In the genomic region with DNA sequence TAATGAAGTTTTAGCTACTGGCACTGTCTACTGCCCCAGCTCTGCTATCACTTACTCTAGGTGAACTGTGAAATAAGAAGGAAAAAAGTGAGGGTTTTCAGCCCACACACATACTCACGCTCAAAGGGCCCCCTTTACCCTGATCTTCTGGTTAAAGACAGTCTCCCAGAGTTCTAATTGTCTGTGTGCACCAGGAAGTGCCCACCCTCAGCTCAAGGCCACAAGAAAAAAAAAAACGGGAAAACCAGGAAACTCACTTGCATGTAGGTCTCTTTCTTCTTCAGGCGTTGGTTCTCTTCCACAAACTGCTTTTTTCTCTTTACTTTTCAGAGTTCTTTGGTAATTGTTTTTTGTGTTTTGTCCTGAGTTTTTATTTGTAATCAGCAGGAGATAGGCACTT, we compare ENCODE assay signal across 23 cellular contexts. TPM values are rescaled to one million over a fixed set of nuclear protein-coding genes. Genes with fewer than 3 reads are reported as not detected.
DNase-seq lines count a peak whose midpoint lies in the region; ATAC-seq, FAIRE-seq and TF ChIP-seq lines count a peak whose summit lies in the region.
"Had no signal": no experiment of that assay in that cellular context is flagged by ENCODE, and none has a peak within 500 bp of the region (broad histone marks: within the 10 kb centered on the region; RNA-seq: fewer than 3 reads in every experiment).

No MANE protein-coding gene starts in this region.

- H3K36me3 ChIP-seq in HepG2 (replicated peaks in 1 of 2; ENCODE audit: control insufficient read depth in 1 of 2, insufficient read depth in 2 of 2, low read length in 2 of 2) = 0 out of 5 replicates have a peak, but pooled peaks cover 0 to 3% of the 10 kb centered on the region in 2 experiments
- H3K36me3 ChIP-seq in right lobe of liver = no peaks in the 10 kb centered on the region
- no peaks in the 10 kb centered on the region for H3K36me3 ChIP-seq in transverse colon
- H3K36me3 ChIP-seq in esophagus muscularis mucosa = no peaks in the 10 kb centered on the region

- H3K4me3 ChIP-seq in HepG2 (replicated peaks in 1 of 3; ENCODE audit: insufficient read depth in 1 of 3, low read depth in 2 of 3, low read length in 3 of 3) (no peak overlapping the region), right lobe of liver (no peak overlapping the region), transverse colon (no peak overlapping the region), esophagus muscularis mucosa (no peak overlapping the region)
- H3K4me3 ChIP-seq: A549; BLaER1 treated with 17β-estradiol and CSF1 and Interleukin-3, amounts not matched to agents 10 nM and 100 nM had no signal

- peaks cover 29% of the 10 kb centered on the region for H3K36me3 Mint-ChIP-seq in activated naive CD8-positive, alpha-beta T cell treated with anti-CD3 and anti-CD28 coated beads for 36 hours
- H3K36me3 Mint-ChIP-seq in stimulated activated naive B cell treated with anti-CD40 and anti-IgM and Interleukin-4, amounts not matched to agents 10 μg/mL and 1 μg/mL and 100 μg/mL, for 72 hours = peaks cover 24 to 32% of the 10 kb centered on the region in 2 donors

- no peak for ATAC-seq in HepG2
- no peak for ATAC-seq in right lobe of liver
- ATAC-seq in left colon = peak; percentile 52
- ATAC-seq in stimulated activated naive B cell treated with anti-CD40 and anti-IgM and Interleukin-4, amounts not matched to agents 10 μg/mL and 1 μg/mL and 100 μg/mL, for 72 hours (replicated peaks) = no peak
- ATAC-seq in GM18909 (IDR thresholded peaks at IDR 0.05; ENCODE audit: poor library complexity, unreplicated experiment) = no peak
- ATAC-seq: A549, PC-3 had no signal

- H3K9me3 ChIP-seq in HepG2 (ENCODE audit: low read length) = peaks cover 4% of the 10 kb centered on the region; the same call in 1 of the 2 replicates
- H3K9me3 ChIP-seq in right lobe of liver = no peaks in the 10 kb centered on the region
- H3K9me3 ChIP-seq in transverse colon = peaks cover 0 to 6% of the 10 kb centered on the region in 2 donors
- H3K9me3 ChIP-seq in esophagus muscularis mucosa = no peaks in the 10 kb centered on the region
- H3K9me3 ChIP-seq: A549 had no signal

- no peak for DNase-seq in HepG2 (ENCODE audit: low spot score)
- no peak for DNase-seq in right lobe of liver
- no peak for DNase-seq in activated naive CD8-positive, alpha-beta T cell treated with anti-CD3 and anti-CD28 coated beads for 36 hours
- no peak for DNase-seq in left colon
- DNase-seq in stimulated activated naive B cell treated with anti-CD40 and anti-IgM and Interleukin-4, amounts not matched to agents 10 μg/mL and 1 μg/mL and 100 μg/mL, for 72 hours = no peak
- DNase-seq in transverse colon = no peak
- no peak for DNase-seq in esophagus muscularis mucosa (ENCODE audit: extremely low spot score)
- DNase-seq: AML-193; CD4-positive, alpha-beta T cell; NCI-H1092 treated with DMSO at 0.1 percent for 48 hours; NCI-H146; NCI-H1930; NCI-H2107; NCI-H524; NCI-H748 treated with DMSO at 0.1 percent for 48 hours; NK-92 treated with Interleukin-12 subunit alpha and Interleukin-12 subunit beta, amount 100 ng/mL, for 24 hours; PC-3; SK-N-SH had no signal

- CTCF ChIA-PET in HepG2 (lab: Yijun Ruan, JAX; ENCODE audit: low intra/inter-chr PET ratio, low total read pairs) = no interaction called here

- TF ChIP-seq CTCF in HepG2 (CRISPR knock-in tag; IDR thresholded peaks at IDR 0.05) (no peak), right lobe of liver (IDR thresholded peaks at IDR 0.05) (no peak), transverse colon (IDR thresholded peaks at IDR 0.05) (no peak), esophagus muscularis mucosa (IDR thresholded peaks at IDR 0.05) (no peak)

- no peak for TF ChIP-seq RAD21 in HepG2 (CRISPR knock-in tag; IDR thresholded peaks at IDR 0.05)

- H4K20me1 ChIP-seq in HepG2 (ENCODE audit: insufficient read depth, low read length) = no peaks in the 10 kb centered on the region

- H3K27me3 ChIP-seq in HepG2 (ENCODE audit: control insufficient read depth in 1 of 2, insufficient read depth in 2 of 2, low read length in 2 of 2) = no peaks in the 10 kb centered on the region
- no peaks in the 10 kb centered on the region for H3K27me3 ChIP-seq in right lobe of liver
- H3K27me3 ChIP-seq in transverse colon = no peaks in the 10 kb centered on the region
- H3K27me3 ChIP-seq in esophagus muscularis mucosa = no peaks in the 10 kb centered on the region
- H3K27me3 ChIP-seq: BLaER1 treated with 17β-estradiol and CSF1 and Interleukin-3, amounts not matched to agents 10 nM and 100 nM had no signal

- no TSS peak for BruUV-seq in HepG2 (replicated peaks; lab: Mats Ljungman, UMichigan)

- peaks cover 23% of the 10 kb centered on the region for H3K9me3 Mint-ChIP-seq in activated naive CD8-positive, alpha-beta T cell treated with anti-CD3 and anti-CD28 coated beads for 36 hours
- peaks cover 4 to 10% of the 10 kb centered on the region in 2 donors for H3K9me3 Mint-ChIP-seq in stimulated activated naive B cell treated with anti-CD40 and anti-IgM and Interleukin-4, amounts not matched to agents 10 μg/mL and 1 μg/mL and 100 μg/mL, for 72 hours

- in situ Hi-C loops in HepG2 (cut with HindIII; ENCODE audit: extremely low pct_ligation_motif_present, low pct_unique_long_range_greater_than_20kb) (no loop called here), transverse colon (cut with MboI; ENCODE audit: low pct_ligation_motif_present in 1 of 4, low pct_unique_long_range_greater_than_20kb in 1 of 4, low sequenced_read_pairs in 3 of 4) (no loop called here)

- H3K4me1 ChIP-seq in HepG2 (ENCODE audit: insufficient read depth, low read length) (no peaks in the 10 kb centered on the region), right lobe of liver (no peaks in the 10 kb centered on the region), transverse colon (peaks cover 0 to 24% (median 2%) of the 10 kb centered on the region in 4 donors), esophagus muscularis mucosa (peaks cover 0 to 12% (median 5%) of the 10 kb centered on the region in 4 donors)
- H3K4me1 ChIP-seq: A549 had no signal

- no peak overlapping the region for H3K4me2 ChIP-seq in HepG2 (ENCODE audit: low read depth, low read length)
- H3K4me2 ChIP-seq: A549, SK-N-SH had no signal

- H2AFZ ChIP-seq in HepG2 (ENCODE audit: low read length) = no peak overlapping the region

- H3K4me1 Mint-ChIP-seq in activated naive CD8-positive, alpha-beta T cell treated with anti-CD3 and anti-CD28 coated beads for 36 hours = peaks cover 43% of the 10 kb centered on the region
- peaks cover 27 to 41% of the 10 kb centered on the region in 2 donors for H3K4me1 Mint-ChIP-seq in stimulated activated naive B cell treated with anti-CD40 and anti-IgM and Interleukin-4, amounts not matched to agents 10 μg/mL and 1 μg/mL and 100 μg/mL, for 72 hours

- H3K27ac ChIP-seq in HepG2 (ENCODE audit: extremely low read length, insufficient read depth, low read length) = no peak overlapping the region
- no peak overlapping the region for H3K27ac ChIP-seq in right lobe of liver
- H3K27ac ChIP-seq in transverse colon = no peak overlapping the region
- no peak overlapping the region for H3K27ac ChIP-seq in esophagus muscularis mucosa (replicated peaks in 1 of 4)
- H3K27ac ChIP-seq: A549, HL-60 had no signal

- POLR2A ChIA-PET in HepG2 (lab: Yijun Ruan, JAX) = no interaction called here

- no peak overlapping the region for H3K4me3 Mint-ChIP-seq in activated naive CD8-positive, alpha-beta T cell treated with anti-CD3 and anti-CD28 coated beads for 36 hours
- H3K4me3 Mint-ChIP-seq in stimulated activated naive B cell treated with anti-CD40 and anti-IgM and Interleukin-4, amounts not matched to agents 10 μg/mL and 1 μg/mL and 100 μg/mL, for 72 hours = no peak overlapping the region
- H3K4me3 Mint-ChIP-seq: CD4-positive, alpha-beta T cell had no signal

- H3K27me3 Mint-ChIP-seq in activated naive CD8-positive, alpha-beta T cell treated with anti-CD3 and anti-CD28 coated beads for 36 hours = no peaks in the 10 kb centered on the region
- H3K27me3 Mint-ChIP-seq in stimulated activated naive B cell treated with anti-CD40 and anti-IgM and Interleukin-4, amounts not matched to agents 10 μg/mL and 1 μg/mL and 100 μg/mL, for 72 hours = no peaks in the 10 kb centered on the region
- H3K27me3 Mint-ChIP-seq: CD4-positive, alpha-beta T cell had no signal

- H3K27ac Mint-ChIP-seq in activated naive CD8-positive, alpha-beta T cell treated with anti-CD3 and anti-CD28 coated beads for 36 hours = peak overlapping the region; percentile 42
- peak overlapping the region; percentile 47 for H3K27ac Mint-ChIP-seq in stimulated activated naive B cell treated with anti-CD40 and anti-IgM and Interleukin-4, amounts not matched to agents 10 μg/mL and 1 μg/mL and 100 μg/mL, for 72 hours
- H3K27ac Mint-ChIP-seq: CD4-positive, alpha-beta T cell had no signal

- no peak for TF ChIP-seq POLR2A in HepG2 (IDR thresholded peaks at IDR 0.05; ENCODE audit: insufficient read depth in 1 of 2, low read depth in 2 of 2, low read length in 2 of 2)
- no peak for TF ChIP-seq POLR2A in right lobe of liver (IDR thresholded peaks at IDR 0.05)
- no peak for TF ChIP-seq POLR2A in transverse colon (IDR thresholded peaks at IDR 0.05)
- TF ChIP-seq POLR2A in esophagus muscularis mucosa (IDR thresholded peaks at IDR 0.05; ENCODE audit: low read depth) = no peak

- no peak for FAIRE-seq in HepG2 (lab: Jason Lieb, UNC)
- FAIRE-seq: A549, H1 had no signal

- WGBS in HepG2 (ENCODE audit: low lambda C conversion rate) = 93% methylated on average over 3 of the region's 3 CpGs
- WGBS in right lobe of liver (ENCODE audit: insufficient coverage, low coverage, low lambda C conversion rate, missing lambda C conversion rate) = 71% methylated on average over 3 of the region's 3 CpGs
- 66 to 72% methylated on average over 3 of the region's 3 CpGs for WGBS in transverse colon (ENCODE audit: low coverage in 1 of 2), 2 donors
- 84% methylated on average over 3 of the region's 3 CpGs for WGBS in esophagus muscularis mucosa

- intact Hi-C loops in HepG2 (cut with micrococcal nuclease; ENCODE audit: unreplicated experiment) = loop anchor here (5.0 kb wide), 1 partner anchor 1929 kb away; no protein-coding TSS in a partner anchor
- intact Hi-C loops in right lobe of liver (cut with DNase I) = no loop called here
- intact Hi-C loops in left colon (cut with DNase I, micrococcal nuclease) = no loop called here
- intact Hi-C loops in transverse colon (cut with DNase I; ENCODE audit: low total_unique reads) = no loop called here
- intact Hi-C loops in esophagus muscularis mucosa (cut with DNase I) = no loop called here

- peaks cover 5% of the 10 kb centered on the region for H3K79me2 ChIP-seq in HepG2 (ENCODE audit: insufficient read depth, low read length)

- TF ChIP-seq EP300 in HepG2 (IDR thresholded peaks at IDR 0.05; ENCODE audit: low read depth in 2 of 2, low read length in 2 of 2) (no peak), HepG2 (CRISPR knock-in tag; IDR thresholded peaks at IDR 0.05; ENCODE audit: borderline replicate concordance) (no peak), transverse colon (IDR thresholded peaks at IDR 0.05; ENCODE audit: low read depth) (no peak), esophagus muscularis mucosa (IDR thresholded peaks at IDR 0.05) (no peak)

- no peak overlapping the region for H3K9ac ChIP-seq in HepG2 (ENCODE audit: insufficient read depth, low read depth, low read length)
- H3K9ac ChIP-seq: BLaER1 treated with 17β-estradiol and CSF1 and Interleukin-3, amounts not matched to agents 10 nM and 100 nM; SK-N-SH had no signal

RNA-seq across cellular contexts. Expression of a gene that starts 22.1 kb away (rescaled TPM):
- total RNA-seq in HepG2 (2016; rRNA removed; fragmentation: Illumina TruSeq; extraction: Trizol) = 23.1 and 31.2 TPM in 2 replicates
- total RNA-seq in HepG2 (2016; cell fraction: cytosol; rRNA removed; fragmentation: Illumina TruSeq; extraction: Trizol; ENCODE audit: low read depth) = 8.2 and 8.3 TPM in 2 replicates
- 22.5 and 27.5 TPM in 2 replicates for total RNA-seq in HepG2 (2016; cell fraction: insoluble cytoplasmic fraction; rRNA removed; fragmentation: Illumina TruSeq; extraction: Trizol)
- total RNA-seq in HepG2 (2016; cell fraction: membrane; rRNA removed; fragmentation: Illumina TruSeq; extraction: Trizol) = 37.9 and 44.9 TPM in 2 replicates
- 11.6 and 12.3 TPM in 2 replicates for total RNA-seq in HepG2 (2016; cell fraction: nucleus; rRNA removed; fragmentation: Illumina TruSeq; extraction: Trizol)
- polyA plus RNA-seq in HepG2 (2011; rRNA removed) = 9.9 and 10.3 TPM in 2 replicates
- 3.2 and 5.4 TPM in 2 replicates for polyA plus RNA-seq in HepG2 (2011; cell fraction: cytosol; rRNA removed)
- 3.2 and 3.5 TPM in 2 replicates for polyA plus RNA-seq in HepG2 (2011; cell fraction: nucleus; rRNA removed)
- polyA plus RNA-seq in HepG2 (2012) = 11.4 and 12.1 TPM in 2 replicates
- polyA plus RNA-seq in HepG2 (2016; cell fraction: cytosol; fragmentation: Illumina TruSeq; extraction: Trizol; ENCODE audit: low read depth) = 8.7 and 9.1 TPM in 2 replicates
- polyA plus RNA-seq in HepG2 (2016; cell fraction: insoluble cytoplasmic fraction; fragmentation: Illumina TruSeq; extraction: Trizol; ENCODE audit: low read depth) = 23.3 and 25.3 TPM in 2 replicates
- polyA plus RNA-seq in HepG2 (2016; cell fraction: membrane; fragmentation: Illumina TruSeq; extraction: Trizol; ENCODE audit: low read depth) = 20.5 and 25.5 TPM in 2 replicates
- 12.6 TPM in 2 replicates for polyA plus RNA-seq in HepG2 (2016; cell fraction: nucleus; fragmentation: Illumina TruSeq; extraction: Trizol; ENCODE audit: insufficient read depth, low read depth)
- 44.2 and 45.5 TPM in 2 replicates for polyA minus RNA-seq in HepG2 (2011; rRNA and poly(A)+ RNA removed; ENCODE audit: low replicate concordance)
- 14.5 and 18.9 TPM in 2 replicates for polyA minus RNA-seq in HepG2 (2011; cell fraction: cytosol; rRNA and poly(A)+ RNA removed)
- polyA minus RNA-seq in HepG2 (2011; cell fraction: nucleus; rRNA and poly(A)+ RNA removed) = 12.9 and 17.0 TPM in 2 replicates
- total RNA-seq in right lobe of liver = 10 to 100 TPM in 1 of 6 experiments, 1 to 10 TPM in 5; 7.4 to 16.5 (median 8.8) TPM
- total RNA-seq in activated naive CD8-positive, alpha-beta T cell treated with anti-CD3 and anti-CD28 coated beads for 36 hours = 10 to 100 TPM; 16.2 to 18.6 TPM
- 10 to 100 TPM; 30.7 to 33.2 TPM for total RNA-seq in left colon
- total RNA-seq in transverse colon = 10 to 100 TPM; 10.5 to 23.2 (median 20.7) TPM
- 10 to 100 TPM; 24.1 to 27.8 (median 26.0) TPM for total RNA-seq in esophagus muscularis mucosa
